Comparison of ENCODE assay signal across 1 cellular context in genomic region chr10:69344591-69345244, GRCh38.
TF ChIP-seq lines count a peak whose summit lies in the region.

No MANE protein-coding gene starts in this region.

TF ChIP-seq in GM23338, 12 proteins besides CTCF, POLR2A, EP300 and RAD21:
- TF ChIP-seq ZNF462 (CRISPR knock-in tag; IDR thresholded peaks at IDR 0.05) (no peak), STAT1 (IDR thresholded peaks at IDR 0.05; ENCODE audit: unreplicated experiment) (no peak), NANOG (IDR thresholded peaks at IDR 0.05; ENCODE audit: borderline replicate concordance) (no peak)
TF ChIP-seq in GM23338: peak in this region for 0.
